In genomic region chr15:82809308-82810060, GRCh38 we compare ENCODE assay signal across 8 cellular contexts.
A peak's percentile ranks its signal among the peaks of the same experiment; 100 is the strongest.
DNase-seq lines count a peak whose midpoint lies in the region; ATAC-seq and TF ChIP-seq lines count a peak whose summit lies in the region.

Gene WHAMM (plus strand): TSS chr15:82809628. CDS start chr15:82809727, 99 bp downstream.

- peak; percentile 79 for ATAC-seq in GM21576 (IDR thresholded peaks at IDR 0.05; ENCODE audit: unreplicated experiment)

- peaks cover 2 to 7% of the 10 kb centered on the region in 2 donors for H3K36me3 ChIP-seq in mucosa of rectum (ENCODE audit: control insufficient read depth in 2 of 2, insufficient read depth in 2 of 2, low read length in 2 of 2)

- H3K27ac ChIP-seq in mucosa of rectum (ENCODE audit: low read depth in 2 of 2, low read length in 2 of 2) = peak within 1 kb of the TSS; percentile 99 to 100

- no peaks in the 10 kb centered on the region for H3K27me3 ChIP-seq in mucosa of rectum (ENCODE audit: control insufficient read depth in 2 of 2, insufficient read depth in 2 of 2, low read length in 2 of 2)

- H3K9ac ChIP-seq in mucosa of rectum (ENCODE audit: low read depth in 1 of 2, low read length in 2 of 2) = peak within 1 kb of the TSS; percentile 95 to 99

- no peak for TF ChIP-seq RAD21 in Ishikawa (IDR thresholded peaks at IDR 0.05; ENCODE audit: low read depth)

- H3K4me1 ChIP-seq in mucosa of rectum (ENCODE audit: control insufficient read depth in 2 of 2, insufficient read depth in 2 of 2, low read length in 2 of 2) = peaks cover 13 to 15% of the 10 kb centered on the region in 2 donors

- peak; percentile 97 for TF ChIP-seq POLR2A in erythroblast (IDR thresholded peaks at IDR 0.05; ENCODE audit: low read length)

- TF ChIP-seq EP300 in Ishikawa (IDR thresholded peaks at IDR 0.05; ENCODE audit: borderline replicate concordance) = no peak

- no peaks in the 10 kb centered on the region for H3K9me3 ChIP-seq in mucosa of rectum (ENCODE audit: control insufficient read depth in 2 of 2, low read length in 2 of 2)

- DNase-seq in DMS153 treated with DMSO at 0.1 percent for 48 hours (lab: John Stamatoyannopoulos, UW; ENCODE audit: unreplicated experiment) (peak; percentile 55), OCI-M2 (lab: John Stamatoyannopoulos, UW; ENCODE audit: unreplicated experiment) (peak; percentile 56), erythroblast (lab: John Stamatoyannopoulos, UW) (peak; percentile 98 to 99)
- peak; percentile 92 for DNase-seq in activated T-cell treated with anti-CD3 and anti-CD28 coated beads, Interleukin-2, amount 50 U/mL, for 1 hour
- DNase-seq in stimulated activated CD8-positive, alpha-beta memory T cell treated with anti-CD3 and anti-CD28 coated beads, Interleukin-4, amount 100 ng/mL, for 48 hours = peak; percentile 94

- H3K4me3 ChIP-seq in mucosa of rectum (ENCODE audit: low read length in 2 of 2) = peak within 1 kb of the TSS; percentile 89 to 95

TF ChIP-seq in Ishikawa, 13 proteins besides CTCF, POLR2A, EP300 and RAD21:
- TF ChIP-seq CEBPB (IDR thresholded peaks at IDR 0.05) (peak; percentile 82), YY1 (IDR thresholded peaks at IDR 0.05; ENCODE audit: low read depth) (peak; percentile 79; the same call in 1 of the 2 replicates), TCF12 (IDR thresholded peaks at IDR 0.05; ENCODE audit: low read depth) (no peak), NFIC (IDR thresholded peaks at IDR 0.05) (peak; percentile 30; the same call in 1 of the 2 replicates), EGR1 (IDR thresholded peaks at IDR 0.05) (no peak), TEAD4 (IDR thresholded peaks at IDR 0.05) (no peak), REST (IDR thresholded peaks at IDR 0.05; ENCODE audit: low read depth) (no peak), TAF1 (IDR thresholded peaks at IDR 0.05; ENCODE audit: low read depth) (peak; percentile 87), CREB1 (IDR thresholded peaks at IDR 0.05; ENCODE audit: low read depth) (peak; percentile 27; the same call in 1 of the 2 replicates), FOXM1 (IDR thresholded peaks at IDR 0.05; ENCODE audit: borderline replicate concordance, low read depth) (no peak), ZBTB7A (IDR thresholded peaks at IDR 0.05; ENCODE audit: low read depth) (no peak), MAX (IDR thresholded peaks at IDR 0.05) (peak; percentile 62; the same call in 1 of the 2 replicates)
- TF ChIP-seq, protein P1, sequence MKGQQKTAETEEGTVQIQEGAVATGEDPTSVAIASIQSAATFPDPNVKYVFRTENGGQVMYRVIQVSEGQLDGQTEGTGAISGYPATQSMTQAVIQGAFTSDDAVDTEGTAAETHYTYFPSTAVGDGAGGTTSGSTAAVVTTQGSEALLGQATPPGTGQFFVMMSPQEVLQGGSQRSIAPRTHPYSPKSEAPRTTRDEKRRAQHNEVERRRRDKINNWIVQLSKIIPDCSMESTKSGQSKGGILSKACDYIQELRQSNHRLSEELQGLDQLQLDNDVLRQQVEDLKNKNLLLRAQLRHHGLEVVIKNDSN (IDR thresholded peaks at IDR 0.05) = peak; percentile 68; the same call in 1 of the 2 replicates

Comparison
In these comparisons a context has a peak if more than half of its experiments do, and no peak if none do; other contexts are left out.
1. Peak in every context shown above with its lines: DNase-seq, ATAC-seq, H3K4me3 ChIP-seq and H3K27ac ChIP-seq.